1 cellular context compared by ENCODE assay signal in the genomic region with DNA sequence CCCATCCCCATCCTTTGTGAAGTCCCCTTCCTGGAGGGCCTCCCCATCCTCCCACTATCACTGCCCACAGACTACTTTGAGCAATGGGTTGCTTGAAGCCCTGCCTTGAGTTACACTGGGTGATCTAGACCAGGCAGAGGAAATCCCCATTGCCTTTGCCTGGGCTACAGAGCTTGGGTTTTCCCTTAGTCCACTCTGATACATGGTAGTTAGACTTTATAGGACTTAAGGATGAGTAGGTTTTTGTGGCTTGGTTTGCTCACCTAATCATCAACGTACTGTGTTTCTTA.
TF ChIP-seq lines count a peak whose summit lies in the region.

No MANE protein-coding gene starts in this region.

TF ChIP-seq in SK-N-SH treated with all-trans-retinoic acid at 6 μM for 48 hours, 23 proteins besides CTCF, POLR2A, EP300 and RAD21 (continued from another document):
- TF ChIP-seq, protein P1, sequence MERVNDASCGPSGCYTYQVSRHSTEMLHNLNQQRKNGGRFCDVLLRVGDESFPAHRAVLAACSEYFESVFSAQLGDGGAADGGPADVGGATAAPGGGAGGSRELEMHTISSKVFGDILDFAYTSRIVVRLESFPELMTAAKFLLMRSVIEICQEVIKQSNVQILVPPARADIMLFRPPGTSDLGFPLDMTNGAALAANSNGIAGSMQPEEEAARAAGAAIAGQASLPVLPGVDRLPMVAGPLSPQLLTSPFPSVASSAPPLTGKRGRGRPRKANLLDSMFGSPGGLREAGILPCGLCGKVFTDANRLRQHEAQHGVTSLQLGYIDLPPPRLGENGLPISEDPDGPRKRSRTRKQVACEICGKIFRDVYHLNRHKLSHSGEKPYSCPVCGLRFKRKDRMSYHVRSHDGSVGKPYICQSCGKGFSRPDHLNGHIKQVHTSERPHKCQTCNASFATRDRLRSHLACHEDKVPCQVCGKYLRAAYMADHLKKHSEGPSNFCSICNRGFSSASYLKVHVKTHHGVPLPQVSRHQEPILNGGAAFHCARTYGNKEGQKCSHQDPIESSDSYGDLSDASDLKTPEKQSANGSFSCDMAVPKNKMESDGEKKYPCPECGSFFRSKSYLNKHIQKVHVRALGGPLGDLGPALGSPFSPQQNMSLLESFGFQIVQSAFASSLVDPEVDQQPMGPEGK (CRISPR knock-in tag; IDR thresholded peaks at IDR 0.05; ENCODE audit: borderline replicate concordance), result no peak
- TF ChIP-seq PPARA (CRISPR knock-in tag; IDR thresholded peaks at IDR 0.05; ENCODE audit: borderline replicate concordance), result no peak
